17 cellular contexts compared by ENCODE assay signal in genomic region chr4:70831293-70831692, GRCh38. TPM values are rescaled to one million over a fixed set of nuclear protein-coding genes. Genes with fewer than 3 reads are reported as not detected.
DNase-seq lines count a peak whose midpoint lies in the region; ATAC-seq and TF ChIP-seq lines count a peak whose summit lies in the region.
"Had no signal": no experiment of that assay in that cellular context is flagged by ENCODE, and none has a peak within 500 bp of the region (broad histone marks: within the 10 kb centered on the region; RNA-seq: fewer than 3 reads in every experiment).

No MANE protein-coding gene starts in this region.

- no peak overlapping the region for H3K4me3 Mint-ChIP-seq in natural killer cell
- no peak overlapping the region for H3K4me3 Mint-ChIP-seq in natural killer cell treated with Interleukin-12 subunit alpha and Interleukin-12 subunit beta and Interleukin-15 and Interleukin-18, amount 100 ng/mL, for 72 hours
- no peak overlapping the region for H3K4me3 Mint-ChIP-seq in activated T-helper 17 cell treated with anti-CD3 and anti-CD28 coated beads, Interleukin-2, amount 50 U/mL, for 72 hours
- no peak overlapping the region for H3K4me3 Mint-ChIP-seq in stimulated activated effector memory CD8-positive, alpha-beta T cell treated with anti-CD3 and anti-CD28 coated beads, Interleukin-12 subunit alpha, Interleukin-12 subunit beta, amount 100 ng/mL, for 72 hours
- no peak overlapping the region for H3K4me3 Mint-ChIP-seq in activated T-helper 1 cell treated with anti-CD3 and anti-CD28 coated beads, Interleukin-12 subunit alpha, Interleukin-12 subunit beta, Interleukin-2, Interleukin-4 antibody, amounts not matched to agents 30 ng/mL and 10 ng/mL and 1 ng/mL, durations not matched to agents 14 hours and 24 hours and 36 hours
- H3K4me3 Mint-ChIP-seq: CD4-positive, alpha-beta memory T cell had no signal

- no peaks in the 10 kb centered on the region for H3K27me3 Mint-ChIP-seq in natural killer cell (ENCODE audit: low read depth in 2 of 2)
- no peaks in the 10 kb centered on the region for H3K27me3 Mint-ChIP-seq in natural killer cell treated with Interleukin-12 subunit alpha and Interleukin-12 subunit beta and Interleukin-15 and Interleukin-18, amount 100 ng/mL, for 72 hours
- H3K27me3 Mint-ChIP-seq in activated T-helper 17 cell treated with anti-CD3 and anti-CD28 coated beads, Interleukin-2, amount 50 U/mL, for 72 hours = no peaks in the 10 kb centered on the region
- no peaks in the 10 kb centered on the region for H3K27me3 Mint-ChIP-seq in activated T-helper 1 cell treated with anti-CD3 and anti-CD28 coated beads, Interleukin-12 subunit alpha, Interleukin-12 subunit beta, Interleukin-2, Interleukin-4 antibody, amounts not matched to agents 30 ng/mL and 10 ng/mL and 1 ng/mL, durations not matched to agents 14 hours and 24 hours and 36 hours (ENCODE audit: insufficient read depth)
- H3K27me3 Mint-ChIP-seq: CD4-positive, alpha-beta memory T cell had no signal

- H3K9me3 Mint-ChIP-seq in natural killer cell = no peaks in the 10 kb centered on the region
- H3K9me3 Mint-ChIP-seq in natural killer cell treated with Interleukin-12 subunit alpha and Interleukin-12 subunit beta and Interleukin-15 and Interleukin-18, amount 100 ng/mL, for 72 hours = no peaks in the 10 kb centered on the region
- H3K9me3 Mint-ChIP-seq in activated T-helper 17 cell treated with anti-CD3 and anti-CD28 coated beads, Interleukin-2, amount 50 U/mL, for 72 hours = no peaks in the 10 kb centered on the region
- no peaks in the 10 kb centered on the region for H3K9me3 Mint-ChIP-seq in stimulated activated effector memory CD8-positive, alpha-beta T cell treated with anti-CD3 and anti-CD28 coated beads, Interleukin-12 subunit alpha, Interleukin-12 subunit beta, amount 100 ng/mL, for 72 hours
- no peaks in the 10 kb centered on the region for H3K9me3 Mint-ChIP-seq in activated T-helper 1 cell treated with anti-CD3 and anti-CD28 coated beads, Interleukin-12 subunit alpha, Interleukin-12 subunit beta, Interleukin-2, Interleukin-4 antibody, amounts not matched to agents 30 ng/mL and 10 ng/mL and 1 ng/mL, durations not matched to agents 14 hours and 24 hours and 36 hours
- H3K9me3 Mint-ChIP-seq: CD4-positive, alpha-beta memory T cell had no signal

- peaks cover 6 to 16% of the 10 kb centered on the region in 2 donors for H3K4me1 Mint-ChIP-seq in natural killer cell
- peaks cover 11 to 16% of the 10 kb centered on the region in 2 donors for H3K4me1 Mint-ChIP-seq in natural killer cell treated with Interleukin-12 subunit alpha and Interleukin-12 subunit beta and Interleukin-15 and Interleukin-18, amount 100 ng/mL, for 72 hours (ENCODE audit: low read depth in 2 of 2)
- H3K4me1 Mint-ChIP-seq in activated T-helper 17 cell treated with anti-CD3 and anti-CD28 coated beads, Interleukin-2, amount 50 U/mL, for 72 hours = peaks cover 5% of the 10 kb centered on the region
- peaks cover 12% of the 10 kb centered on the region for H3K4me1 Mint-ChIP-seq in stimulated activated effector memory CD8-positive, alpha-beta T cell treated with anti-CD3 and anti-CD28 coated beads, Interleukin-12 subunit alpha, Interleukin-12 subunit beta, amount 100 ng/mL, for 72 hours
- H3K4me1 Mint-ChIP-seq in activated T-helper 1 cell treated with anti-CD3 and anti-CD28 coated beads, Interleukin-12 subunit alpha, Interleukin-12 subunit beta, Interleukin-2, Interleukin-4 antibody, amounts not matched to agents 30 ng/mL and 10 ng/mL and 1 ng/mL, durations not matched to agents 14 hours and 24 hours and 36 hours (ENCODE audit: low read depth) = peaks cover 10% of the 10 kb centered on the region

- intact Hi-C loops in natural killer cell (cut with micrococcal nuclease) = loop anchor here (5.0 to 10.0 kb wide), 2 partner anchors 54 to 354 kb away; no protein-coding TSS in a partner anchor
- intact Hi-C loops in activated T-helper 1 cell treated with anti-CD3 and anti-CD28 coated beads, Interleukin-12 subunit alpha, Interleukin-12 subunit beta, Interleukin-2, Interleukin-4 antibody, amounts not matched to agents 30 ng/mL and 10 ng/mL and 1 ng/mL, durations not matched to agents 14 hours and 24 hours and 36 hours (cut with micrococcal nuclease) = no loop called here

- peak overlapping the region; percentile 10 to 20 for H3K27ac Mint-ChIP-seq in natural killer cell
- no peak overlapping the region for H3K27ac Mint-ChIP-seq in natural killer cell treated with Interleukin-12 subunit alpha and Interleukin-12 subunit beta and Interleukin-15 and Interleukin-18, amount 100 ng/mL, for 72 hours
- no peak overlapping the region for H3K27ac Mint-ChIP-seq in activated T-helper 17 cell treated with anti-CD3 and anti-CD28 coated beads, Interleukin-2, amount 50 U/mL, for 72 hours
- H3K27ac Mint-ChIP-seq in stimulated activated effector memory CD8-positive, alpha-beta T cell treated with anti-CD3 and anti-CD28 coated beads, Interleukin-12 subunit alpha, Interleukin-12 subunit beta, amount 100 ng/mL, for 72 hours = peak overlapping the region; percentile 8
- no peak overlapping the region for H3K27ac Mint-ChIP-seq in activated T-helper 1 cell treated with anti-CD3 and anti-CD28 coated beads, Interleukin-12 subunit alpha, Interleukin-12 subunit beta, Interleukin-2, Interleukin-4 antibody, amounts not matched to agents 30 ng/mL and 10 ng/mL and 1 ng/mL, durations not matched to agents 14 hours and 24 hours and 36 hours

- TF ChIP-seq CTCF in natural killer cell (IDR thresholded peaks at IDR 0.05) = no peak

- ATAC-seq in natural killer cell = no peak
- ATAC-seq in natural killer cell treated with Interleukin-12 subunit alpha and Interleukin-12 subunit beta and Interleukin-15 and Interleukin-18, amount 100 ng/mL, for 72 hours = no peak
- peak; percentile 39 for ATAC-seq in activated T-helper 17 cell treated with anti-CD3 and anti-CD28 coated beads, Interleukin-2, amount 50 U/mL, for 72 hours (replicated peaks)
- ATAC-seq in stimulated activated effector memory CD8-positive, alpha-beta T cell treated with anti-CD3 and anti-CD28 coated beads, Interleukin-12 subunit alpha, Interleukin-12 subunit beta, amount 100 ng/mL, for 72 hours = peak; percentile 66
- ATAC-seq: GM12878 had no signal

- H3K36me3 Mint-ChIP-seq in natural killer cell = peaks cover 10% of the 10 kb centered on the region
- H3K36me3 Mint-ChIP-seq in natural killer cell treated with Interleukin-12 subunit alpha and Interleukin-12 subunit beta and Interleukin-15 and Interleukin-18, amount 100 ng/mL, for 72 hours = peaks cover 45% of the 10 kb centered on the region
- H3K36me3 Mint-ChIP-seq in activated T-helper 17 cell treated with anti-CD3 and anti-CD28 coated beads, Interleukin-2, amount 50 U/mL, for 72 hours (ENCODE audit: low read depth) = peaks cover 100% of the 10 kb centered on the region
- H3K36me3 Mint-ChIP-seq in stimulated activated effector memory CD8-positive, alpha-beta T cell treated with anti-CD3 and anti-CD28 coated beads, Interleukin-12 subunit alpha, Interleukin-12 subunit beta, amount 100 ng/mL, for 72 hours = peaks cover 100% of the 10 kb centered on the region
- peaks cover 44% of the 10 kb centered on the region for H3K36me3 Mint-ChIP-seq in activated T-helper 1 cell treated with anti-CD3 and anti-CD28 coated beads, Interleukin-12 subunit alpha, Interleukin-12 subunit beta, Interleukin-2, Interleukin-4 antibody, amounts not matched to agents 30 ng/mL and 10 ng/mL and 1 ng/mL, durations not matched to agents 14 hours and 24 hours and 36 hours (ENCODE audit: low read depth)

- no peak for DNase-seq in natural killer cell
- DNase-seq in natural killer cell treated with Interleukin-12 subunit alpha and Interleukin-12 subunit beta and Interleukin-15 and Interleukin-18, amount 100 ng/mL, for 72 hours (ENCODE audit: low spot score) = no peak
- no peak for DNase-seq in stimulated activated effector memory CD8-positive, alpha-beta T cell treated with anti-CD3 and anti-CD28 coated beads, Interleukin-12 subunit alpha, Interleukin-12 subunit beta, amount 100 ng/mL, for 72 hours (ENCODE audit: low spot score in 2 of 2)
- DNase-seq in effector CD4-positive, alpha-beta T cell = no peak
- DNase-seq in activated T-helper 1 cell treated with anti-CD3 and anti-CD28 coated beads, Interleukin-12 subunit alpha, Interleukin-12 subunit beta, Interleukin-2, Interleukin-4 antibody, amounts not matched to agents 30 ng/mL and 10 ng/mL and 1 ng/mL, durations not matched to agents 14 hours and 24 hours and 36 hours (ENCODE audit: low spot score) = no peak
- DNase-seq: C1 segment of cervical spinal cord; Calu3; CD4-positive, alpha-beta memory T cell; COR-L47; DMS153; EL; GDM1; GM23248; H7; HCEC 1CT had no signal

RNA-seq across cellular contexts. Expression of gene GRSF1, which starts 8.4 kb away (rescaled TPM):
- total RNA-seq in natural killer cell = 10 to 100 TPM; 33.4 to 50.8 (median 43.0) TPM
- 10 to 100 TPM; 56.7 to 71.9 TPM for total RNA-seq in natural killer cell treated with Interleukin-12 subunit alpha and Interleukin-12 subunit beta and Interleukin-15 and Interleukin-18, amount 100 ng/mL, for 72 hours
- 10 to 100 TPM; 88.5 to 91.3 TPM for total RNA-seq in activated T-helper 17 cell treated with anti-CD3 and anti-CD28 coated beads, Interleukin-2, amount 50 U/mL, for 72 hours
- total RNA-seq in activated T-helper 1 cell treated with anti-CD3 and anti-CD28 coated beads, Interleukin-12 subunit alpha, Interleukin-12 subunit beta, Interleukin-2, Interleukin-4 antibody, amounts not matched to agents 30 ng/mL and 10 ng/mL and 1 ng/mL, durations not matched to agents 14 hours and 24 hours and 36 hours = 124 and 133 TPM in 2 replicates

Comparison
In these comparisons a context has a peak if more than half of its experiments do, and no peak if none do; other contexts are left out.
1. H3K27ac Mint-ChIP-seq: peak in natural killer cell (2 of 2) and stimulated activated effector memory CD8-positive, alpha-beta T cell treated with anti-CD3 and anti-CD28 coated beads, Interleukin-12 subunit alpha, Interleukin-12 subunit beta, amount 100 ng/mL, for 72 hours (single experiment); none in natural killer cell treated with Interleukin-12 subunit alpha and Interleukin-12 subunit beta and Interleukin-15 and Interleukin-18, amount 100 ng/mL, for 72 hours (0 of 2), activated T-helper 17 cell treated with anti-CD3 and anti-CD28 coated beads, Interleukin-2, amount 50 U/mL, for 72 hours (single experiment) and activated T-helper 1 cell treated with anti-CD3 and anti-CD28 coated beads, Interleukin-12 subunit alpha, Interleukin-12 subunit beta, Interleukin-2, Interleukin-4 antibody, amounts not matched to agents 30 ng/mL and 10 ng/mL and 1 ng/mL, durations not matched to agents 14 hours and 24 hours and 36 hours (single experiment).
2. ATAC-seq: peak in activated T-helper 17 cell treated with anti-CD3 and anti-CD28 coated beads, Interleukin-2, amount 50 U/mL, for 72 hours (single experiment) and stimulated activated effector memory CD8-positive, alpha-beta T cell treated with anti-CD3 and anti-CD28 coated beads, Interleukin-12 subunit alpha, Interleukin-12 subunit beta, amount 100 ng/mL, for 72 hours (single experiment); none in natural killer cell (0 of 3) and natural killer cell treated with Interleukin-12 subunit alpha and Interleukin-12 subunit beta and Interleukin-15 and Interleukin-18, amount 100 ng/mL, for 72 hours (0 of 2).